Comparison of ENCODE assay signal across 21 cellular contexts in genomic region chr16:86672215-86672863, GRCh38.
DNase-seq lines count a peak whose midpoint lies in the region; ATAC-seq and TF ChIP-seq lines count a peak whose summit lies in the region.
"Had no signal": no experiment of that assay in that cellular context is flagged by ENCODE, and none has a peak within 500 bp of the region (broad histone marks: within the 10 kb centered on the region; RNA-seq: fewer than 3 reads in every experiment).

No MANE protein-coding gene starts in this region.

- no peaks in the 10 kb centered on the region for H3K36me3 ChIP-seq in HEK293 (ENCODE audit: control insufficient read depth in 2 of 2, insufficient read depth in 1 of 2, low read length in 2 of 2)
- no peaks in the 10 kb centered on the region for H3K36me3 ChIP-seq in SJSA1
- no peaks in the 10 kb centered on the region for H3K36me3 ChIP-seq in skeletal muscle satellite cell (ENCODE audit: insufficient read depth, low read length)
- no peaks in the 10 kb centered on the region for H3K36me3 ChIP-seq in SJCRH30

- peaks cover 4% of the 10 kb centered on the region for H3K9me3 Mint-ChIP-seq in nephron
- H3K9me3 Mint-ChIP-seq in stimulated activated naive B cell treated with anti-CD40 and anti-IgM and Interleukin-4, amounts not matched to agents 10 μg/mL and 1 μg/mL and 100 μg/mL, for 72 hours: peaks cover 0 to 4% of the 10 kb centered on the region in 2 donors

- H3K4me1 Mint-ChIP-seq in nephron: peaks cover 44% of the 10 kb centered on the region
- H3K4me1 Mint-ChIP-seq in stimulated activated naive B cell treated with anti-CD40 and anti-IgM and Interleukin-4, amounts not matched to agents 10 μg/mL and 1 μg/mL and 100 μg/mL, for 72 hours: no peaks in the 10 kb centered on the region

- peak overlapping the region; percentile 42 for H3K4me2 ChIP-seq in skeletal muscle satellite cell (ENCODE audit: low read length)
- H3K4me2 ChIP-seq: PC-9 had no signal

- peaks cover 4% of the 10 kb centered on the region for H3K36me3 Mint-ChIP-seq in nephron (ENCODE audit: low read depth)
- no peaks in the 10 kb centered on the region for H3K36me3 Mint-ChIP-seq in stimulated activated naive B cell treated with anti-CD40 and anti-IgM and Interleukin-4, amounts not matched to agents 10 μg/mL and 1 μg/mL and 100 μg/mL, for 72 hours
- H3K36me3 Mint-ChIP-seq: CD4-positive, CD25-positive, alpha-beta regulatory T cell had no signal

- ATAC-seq in stimulated activated naive B cell treated with anti-CD40 and anti-IgM and Interleukin-4, amounts not matched to agents 10 μg/mL and 1 μg/mL and 100 μg/mL, for 72 hours (replicated peaks): no peak
- ATAC-seq: GM12878 had no signal

- H3K9ac ChIP-seq in skeletal muscle satellite cell (ENCODE audit: low read depth, low read length): peak overlapping the region; percentile 54

- POLR2A ChIA-PET in HEK293 (lab: Yijun Ruan, JAX): interaction anchor here (0.6 kb wide), 1 partner anchor 8 kb away, joined by 3 read pairs; no protein-coding TSS in a partner anchor

- H3K9me3 ChIP-seq in HEK293 (ENCODE audit: control insufficient read depth, insufficient read depth, low read depth, low read length) (no peaks in the 10 kb centered on the region), SJSA1 (replicated peaks) (no peaks in the 10 kb centered on the region), skeletal muscle satellite cell (replicated peaks; ENCODE audit: low read length) (no peaks in the 10 kb centered on the region), SJCRH30 (replicated peaks) (no peaks in the 10 kb centered on the region)

- H3K4me3 ChIP-seq in HEK293 (ENCODE audit: low read depth, low read length) (no peak overlapping the region), SJSA1 (no peak overlapping the region), skeletal muscle satellite cell (ENCODE audit: low read length) (no peak overlapping the region), SJCRH30 (no peak overlapping the region)
- H3K4me3 ChIP-seq: GM12878, PC-9 had no signal

- TF ChIP-seq CTCF in HEK293 (tag by site-specific recombination; IDR thresholded peaks at IDR 0.05) (no peak), nephron (IDR thresholded peaks at IDR 0.05; ENCODE audit: unreplicated experiment in 3 of 3) (no peak)

- no peak for DNase-seq in SJSA1 (ENCODE audit: low read depth in 1 of 2, low spot score in 2 of 2)
- DNase-seq in NCI-H1436 (lab: John Stamatoyannopoulos, UW): no peak
- DNase-seq in stimulated activated naive B cell treated with anti-CD40 and anti-IgM and Interleukin-4, amounts not matched to agents 10 μg/mL and 1 μg/mL and 100 μg/mL, for 72 hours: no peak
- DNase-seq in SJCRH30: no peak
- DNase-seq: CD4-positive, CD25-positive, alpha-beta regulatory T cell; COR-L47; DMS79 treated with DMSO at 0.1 percent for 48 hours; KBM-7; NCI-H1092; NCI-H1436 treated with DMSO at 0.1 percent for 48 hours; NCI-H1930; NCI-H2227 treated with DMSO at 0.1 percent for 48 hours; NCI-H510A treated with DMSO at 0.1 percent for 48 hours; NCI-H748 treated with DMSO at 0.1 percent for 48 hours; PC-9; RPMI8226; SHP77 treated with DMSO at 0.1 percent for 48 hours had no signal

- peaks cover 44% of the 10 kb centered on the region for H3K27me3 Mint-ChIP-seq in nephron (ENCODE audit: low read depth)
- H3K27me3 Mint-ChIP-seq in stimulated activated naive B cell treated with anti-CD40 and anti-IgM and Interleukin-4, amounts not matched to agents 10 μg/mL and 1 μg/mL and 100 μg/mL, for 72 hours: peaks cover 21 to 39% of the 10 kb centered on the region in 2 donors

- CTCF ChIA-PET in HEK293 (lab: Yijun Ruan, JAX): no interaction called here

- H3K27me3 ChIP-seq in SJSA1 (replicated peaks) (no peaks in the 10 kb centered on the region), skeletal muscle satellite cell (ENCODE audit: control insufficient read depth, insufficient read depth, low read length) (no peaks in the 10 kb centered on the region), SJCRH30 (no peaks in the 10 kb centered on the region)

- no peak overlapping the region for H3K27ac ChIP-seq in HEK293 (ENCODE audit: extremely low read depth, low read depth, low read length)
- H3K27ac ChIP-seq in SJSA1: peak overlapping the region; percentile 23; the same call in 1 of the 2 replicates
- no peak overlapping the region for H3K27ac ChIP-seq in SJCRH30
- H3K27ac ChIP-seq: PC-9 had no signal

- H3K4me1 ChIP-seq in HEK293 (ENCODE audit: control insufficient read depth, insufficient read depth, low read length) (no peaks in the 10 kb centered on the region), SJSA1 (replicated peaks) (peaks cover 26% of the 10 kb centered on the region), skeletal muscle satellite cell (ENCODE audit: control insufficient read depth, insufficient read depth, low read length) (peaks cover 52% of the 10 kb centered on the region), SJCRH30 (no peaks in the 10 kb centered on the region; the same call in 1 of the 2 replicates)

- H3K27ac Mint-ChIP-seq in nephron: peak overlapping the region; percentile 66 to 82 (median 80)
- no peak overlapping the region for H3K27ac Mint-ChIP-seq in stimulated activated naive B cell treated with anti-CD40 and anti-IgM and Interleukin-4, amounts not matched to agents 10 μg/mL and 1 μg/mL and 100 μg/mL, for 72 hours
- H3K27ac Mint-ChIP-seq: CD4-positive, CD25-positive, alpha-beta regulatory T cell had no signal

- peak overlapping the region in 2 of 3 experiments; percentile 10 to 11 for H3K4me3 Mint-ChIP-seq in nephron
- no peak overlapping the region for H3K4me3 Mint-ChIP-seq in stimulated activated naive B cell treated with anti-CD40 and anti-IgM and Interleukin-4, amounts not matched to agents 10 μg/mL and 1 μg/mL and 100 μg/mL, for 72 hours
- H3K4me3 Mint-ChIP-seq: CD4-positive, CD25-positive, alpha-beta regulatory T cell had no signal

TF ChIP-seq in HEK293, 187 proteins besides CTCF, POLR2A, EP300 and RAD21:
- no peak for TF ChIP-seq ZNF585B (tag by site-specific recombination; IDR thresholded peaks at IDR 0.05)
- peak; percentile 44 for TF ChIP-seq SCRT2 (tag by site-specific recombination; IDR thresholded peaks at IDR 0.05)
- no peak for TF ChIP-seq BCL6B (tag by site-specific recombination; IDR thresholded peaks at IDR 0.05)
- TF ChIP-seq FEZF1 (tag by site-specific recombination; IDR thresholded peaks at IDR 0.05): no peak
- TF ChIP-seq ZNF626 (tag by site-specific recombination; IDR thresholded peaks at IDR 0.05): no peak
- no peak for TF ChIP-seq ZSCAN5A (tag by site-specific recombination; IDR thresholded peaks at IDR 0.05)
- TF ChIP-seq ZNF707 (tag by site-specific recombination; IDR thresholded peaks at IDR 0.05): no peak
- TF ChIP-seq ZNF169 (tag by site-specific recombination; IDR thresholded peaks at IDR 0.05): no peak
- TF ChIP-seq YY1 (tag by site-specific recombination; IDR thresholded peaks at IDR 0.05): no peak
- TF ChIP-seq GFI1B (tag by site-specific recombination; IDR thresholded peaks at IDR 0.05): no peak
- peak; percentile 83 for TF ChIP-seq ZIC2 (tag by site-specific recombination; IDR thresholded peaks at IDR 0.05)
- TF ChIP-seq ZNF48 (tag by site-specific recombination; IDR thresholded peaks at IDR 0.05): no peak

Comparison
In these comparisons a context has a peak if more than half of its experiments do, and no peak if none do; other contexts are left out.
1. H3K4me3 Mint-ChIP-seq: peak in nephron (2 of 3); none in stimulated activated naive B cell treated with anti-CD40 and anti-IgM and Interleukin-4, amounts not matched to agents 10 μg/mL and 1 μg/mL and 100 μg/mL, for 72 hours (0 of 2).